Comparison of ENCODE assay signal across 19 cellular contexts in the genomic region with DNA sequence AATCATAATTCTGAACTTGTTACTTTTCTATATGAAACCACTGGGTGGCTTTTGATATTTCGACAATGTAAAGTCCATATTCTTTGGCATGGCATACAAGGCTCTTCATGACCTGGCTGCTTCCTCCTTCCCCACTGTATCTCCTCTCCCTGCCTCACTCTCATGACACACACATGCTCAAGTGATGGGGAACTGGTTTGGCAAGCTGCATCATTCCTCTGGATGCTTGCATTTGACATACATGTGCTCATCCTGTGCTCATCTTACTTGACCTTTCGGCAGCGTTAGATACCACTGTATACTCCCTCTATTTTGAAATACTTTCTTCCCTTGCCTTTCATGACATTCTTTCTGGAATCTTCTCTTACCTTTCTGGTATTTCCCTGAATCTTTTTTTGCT.
"Had no signal": no experiment of that assay in that cellular context is flagged by ENCODE, and none has a peak within 500 bp of the region (broad histone marks: within the 10 kb centered on the region; RNA-seq: fewer than 3 reads in every experiment).

No MANE protein-coding gene starts in this region.

- H3K27me3 ChIP-seq: heart left ventricle, neutrophil, spleen, stomach, transverse colon had no signal

- DNase-seq: effector memory CD4-positive, alpha-beta T cell; erythroblast; heart left ventricle; hippocampal formation; kidney glomerular epithelial cell; mucosa of descending colon; naive thymus-derived CD8-positive, alpha-beta T cell; posterior cingulate gyrus; spleen; stimulated activated CD4-positive, alpha-beta T cell treated with anti-CD3 and anti-CD28 coated beads, Interleukin-2, amount 100 ng/mL, for 24 hours; stimulated activated naive CD4-positive, alpha-beta T cell; stomach; substantia nigra; transverse colon had no signal

- H3K4me3 ChIP-seq: heart left ventricle, mucosa of descending colon, spleen, stomach, thoracic aorta, transverse colon had no signal

- H3K36me3 ChIP-seq: heart left ventricle, neutrophil, spleen, stomach, thoracic aorta, transverse colon had no signal

- FAIRE-seq: frontal cortex, urothelium cell line had no signal

- H3K27ac ChIP-seq: heart left ventricle, neutrophil, spleen, stomach, thoracic aorta, transverse colon had no signal

- H3K9me3 ChIP-seq: heart left ventricle, mucosa of descending colon, neutrophil, spleen, stomach, thoracic aorta, transverse colon had no signal

- ATAC-seq: heart left ventricle; mucosa of descending colon; naive thymus-derived CD8-positive, alpha-beta T cell; sciatic nerve had no signal
